ENCODE assay signal across 21 cellular contexts in genomic region chr7:111183373-111183772, GRCh38.
"Had no signal": no experiment of that assay in that cellular context is flagged by ENCODE, and none has a peak within 500 bp of the region (broad histone marks: within the 10 kb centered on the region; RNA-seq: fewer than 3 reads in every experiment).

No MANE protein-coding gene starts in this region.

- H3K27me3 ChIP-seq: brain microvascular endothelial cell, cardiac muscle cell, SJCRH30 had no signal

- H3K4me3 ChIP-seq: cardiac muscle cell, SJCRH30 had no signal

- ATAC-seq: activated CD4-positive, CD25-positive, alpha-beta regulatory T cell treated with anti-CD3 and anti-CD28 coated beads, Interleukin-2, amount 50 U/mL, for 24 hours; activated CD8-positive, alpha-beta T cell treated with anti-CD3 and anti-CD28 coated beads for 36 hours; activated T-cell treated with anti-CD3 and anti-CD28 coated beads, Interleukin-2, amount 50 U/mL, for 72 hours; SK-N-SH treated with all-trans-retinoic acid at 6 μM for 48 hours had no signal

- H3K36me3 ChIP-seq: brain microvascular endothelial cell, cardiac muscle cell, SJCRH30 had no signal

- H3K9me3 ChIP-seq: SJCRH30 had no signal

- DNase-seq: activated CD4-positive, alpha-beta T cell treated with anti-CD3 and anti-CD28 coated beads for 4 hours; activated CD8-positive, alpha-beta memory T cell treated with anti-CD3 and anti-CD28 coated beads, Interleukin-2, amount 50 U/mL, for 4 hours; activated CD8-positive, alpha-beta T cell treated with anti-CD3 and anti-CD28 coated beads for 36 hours; activated gamma-delta T cell treated with Interleukin-2 at 50 U/mL for 16 hours; activated naive CD4-positive, alpha-beta T cell treated with anti-CD3 and anti-CD28 coated beads, Interleukin-2, amount 10 ng/mL, durations not matched to agents 7 days and 5 days; activated naive CD8-positive, alpha-beta T cell treated with anti-CD3 and anti-CD28 coated beads for 36 hours; activated T-cell treated with anti-CD3 and anti-CD28 coated beads, Interleukin-2, amount 50 U/mL, for 72 hours; brain microvascular endothelial cell; NCI-H1092 treated with DMSO at 0.1 percent for 48 hours; NCI-H1417 treated with DMSO at 0.1 percent for 48 hours; NCI-H1694; NCI-H2029; NCI-H2107; NCI-H2171 treated with DMSO at 0.1 percent for 48 hours; NCI-H226; NCI-H526; NCI-H82; SJCRH30 had no signal

- H3K27ac ChIP-seq: brain microvascular endothelial cell, cardiac muscle cell, SJCRH30 had no signal
